Comparison of ENCODE assay signal across 34 cellular contexts in the genomic region with DNA sequence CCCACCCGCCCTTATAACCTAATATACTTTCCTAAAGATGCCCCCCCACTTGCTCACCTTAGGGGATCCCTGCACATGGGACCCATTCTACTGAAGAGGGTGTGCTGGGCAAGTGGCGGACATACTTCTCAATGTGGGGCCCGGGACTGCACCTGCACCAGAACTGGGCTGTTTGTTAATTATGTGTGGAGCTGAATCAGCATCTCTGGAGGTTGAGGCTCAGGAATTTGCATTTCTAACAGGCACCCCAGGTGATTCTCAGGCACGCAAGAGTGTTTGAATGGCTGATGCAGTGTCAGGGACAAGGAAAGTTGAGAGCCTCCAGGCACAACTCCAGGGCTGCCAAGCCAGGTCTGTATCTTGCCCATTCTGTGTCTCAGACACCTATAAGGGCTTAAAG. TPM values are rescaled to one million over a fixed set of nuclear protein-coding genes. Genes with fewer than 3 reads are reported as not detected.
"Had no signal": no experiment of that assay in that cellular context is flagged by ENCODE, and none has a peak within 500 bp of the region (broad histone marks: within the 10 kb centered on the region; RNA-seq: fewer than 3 reads in every experiment).

No MANE protein-coding gene starts in this region.

- ATAC-seq: activated CD4-positive, alpha-beta T cell treated with anti-CD3 and anti-CD28 coated beads for 36 hours; activated CD4-positive, CD25-positive, alpha-beta regulatory T cell treated with anti-CD3 and anti-CD28 coated beads, Interleukin-2, amount 50 U/mL, for 24 hours; activated CD8-positive, alpha-beta T cell treated with anti-CD3 and anti-CD28 coated beads, Interleukin-2, amount 10 ng/mL, durations not matched to agents 7 days and 5 days; activated naive CD8-positive, alpha-beta T cell treated with anti-CD3 and anti-CD28 coated beads, Interleukin-2, amount 50 U/mL, for 24 hours; activated T-cell treated with anti-CD3 and anti-CD28 coated beads, Interleukin-2, amount 50 U/mL, for 4 hours; SK-N-SH treated with all-trans-retinoic acid at 6 μM for 48 hours; T-cell had no signal

- H3K36me3 ChIP-seq: brain microvascular endothelial cell had no signal

- H3K36me3 Mint-ChIP-seq: activated naive CD4-positive, alpha-beta T cell treated with anti-CD3 and anti-CD28 coated beads, Interleukin-2, amount 10 ng/mL, durations not matched to agents 7 days and 5 days; activated naive CD8-positive, alpha-beta T cell; T-cell had no signal

- H3K9ac ChIP-seq: KMS-11 had no signal

- H3K27ac Mint-ChIP-seq: activated CD4-positive, alpha-beta T cell treated with anti-CD3 and anti-CD28 coated beads for 36 hours; activated CD4-positive, alpha-beta T cell treated with anti-CD3 and anti-CD28 coated beads, Interleukin-2, amount 10 ng/mL, durations not matched to agents 7 days and 5 days; activated CD8-positive, alpha-beta T cell treated with anti-CD3 and anti-CD28 coated beads, Interleukin-2, amount 10 ng/mL, durations not matched to agents 7 days and 5 days; activated naive CD4-positive, alpha-beta T cell treated with anti-CD3 and anti-CD28 coated beads, Interleukin-2, amount 10 ng/mL, durations not matched to agents 7 days and 5 days; activated naive CD8-positive, alpha-beta T cell; activated naive CD8-positive, alpha-beta T cell treated with anti-CD3 and anti-CD28 coated beads, Interleukin-2, amount 50 U/mL, for 24 hours; activated T-helper 1 cell treated with anti-CD3 and anti-CD28 coated beads, Interleukin-12 subunit alpha, Interleukin-12 subunit beta, Interleukin-2, Interleukin-4 antibody, amounts not matched to agents 30 ng/mL and 10 ng/mL and 1 ng/mL, durations not matched to agents 14 hours and 24 hours and 36 hours; T-cell had no signal

- H3K4me1 Mint-ChIP-seq: activated CD4-positive, alpha-beta T cell treated with anti-CD3 and anti-CD28 coated beads for 36 hours; activated CD4-positive, alpha-beta T cell treated with anti-CD3 and anti-CD28 coated beads, Interleukin-2, amount 10 ng/mL, durations not matched to agents 7 days and 5 days; activated naive CD4-positive, alpha-beta T cell treated with anti-CD3 and anti-CD28 coated beads, Interleukin-2, amount 10 ng/mL, durations not matched to agents 7 days and 5 days; activated naive CD8-positive, alpha-beta T cell treated with anti-CD3 and anti-CD28 coated beads, Interleukin-2, amount 50 U/mL, for 24 hours; T-cell had no signal

- DNase-seq: activated CD4-positive, alpha-beta T cell treated with anti-CD3 and anti-CD28 coated beads for 36 hours; activated CD4-positive, alpha-beta T cell treated with anti-CD3 and anti-CD28 coated beads, Interleukin-2, amount 10 ng/mL, durations not matched to agents 7 days and 5 days; activated CD4-positive, alpha-beta T cell treated with anti-CD3 and anti-CD28 coated beads, Interleukin-2, amount 50 U/mL, for 48 hours; activated CD8-positive, alpha-beta T cell treated with anti-CD3 and anti-CD28 coated beads, Interleukin-2, amount 10 ng/mL, durations not matched to agents 7 days and 5 days; activated gamma-delta T cell treated with Interleukin-2 at 50 U/mL for 16 hours; activated naive CD4-positive, alpha-beta T cell treated with anti-CD3 and anti-CD28 coated beads, Interleukin-2, amount 10 ng/mL, durations not matched to agents 7 days and 5 days; activated naive CD8-positive, alpha-beta T cell treated with anti-CD3 and anti-CD28 coated beads, Interleukin-2, amount 50 U/mL, for 24 hours; activated T-cell treated with anti-CD3 and anti-CD28 coated beads for 4 hours; activated T-cell treated with anti-CD3 and anti-CD28 coated beads, Interleukin-2, amount 50 U/mL, for 4 hours; aorta; brain microvascular endothelial cell; central memory CD4-positive, alpha-beta T cell; MM.1S; MV-4-11; NCI-H1092; NCI-H1436 treated with DMSO at 0.1 percent for 48 hours; NCI-H1694 treated with DMSO at 0.1 percent for 48 hours; NCI-H2029; NCI-H345; NCI-H524 treated with DMSO at 0.1 percent for 48 hours; NK-92 treated with Interleukin-12 subunit alpha and Interleukin-12 subunit beta, amount 100 ng/mL, for 24 hours; OCI-M1; SIG-M5; T-cell; T-helper 2 cell; T-helper 9 cell had no signal

- H3K9me3 Mint-ChIP-seq: activated CD4-positive, alpha-beta T cell treated with anti-CD3 and anti-CD28 coated beads, Interleukin-2, amount 10 ng/mL, durations not matched to agents 7 days and 5 days; activated naive CD4-positive, alpha-beta T cell treated with anti-CD3 and anti-CD28 coated beads, Interleukin-2, amount 10 ng/mL, durations not matched to agents 7 days and 5 days; activated naive CD8-positive, alpha-beta T cell treated with anti-CD3 and anti-CD28 coated beads, Interleukin-2, amount 50 U/mL, for 24 hours; activated T-cell treated with anti-CD3 and anti-CD28 coated beads, Interleukin-2, amount 50 U/mL, for 4 hours; activated T-helper 1 cell treated with anti-CD3 and anti-CD28 coated beads, Interleukin-12 subunit alpha, Interleukin-12 subunit beta, Interleukin-2, Interleukin-4 antibody, amounts not matched to agents 30 ng/mL and 10 ng/mL and 1 ng/mL, durations not matched to agents 14 hours and 24 hours and 36 hours had no signal

- H3K4me2 ChIP-seq: KMS-11 had no signal

- H3K27ac ChIP-seq: brain microvascular endothelial cell, KMS-11 had no signal

- H3K27me3 ChIP-seq: brain microvascular endothelial cell had no signal

- H3K4me3 Mint-ChIP-seq: activated CD4-positive, alpha-beta T cell treated with anti-CD3 and anti-CD28 coated beads for 36 hours; activated CD4-positive, alpha-beta T cell treated with anti-CD3 and anti-CD28 coated beads, Interleukin-2, amount 10 ng/mL, durations not matched to agents 7 days and 5 days; activated CD8-positive, alpha-beta T cell treated with anti-CD3 and anti-CD28 coated beads, Interleukin-2, amount 10 ng/mL, durations not matched to agents 7 days and 5 days; activated naive CD4-positive, alpha-beta T cell treated with anti-CD3 and anti-CD28 coated beads, Interleukin-2, amount 10 ng/mL, durations not matched to agents 7 days and 5 days; activated naive CD8-positive, alpha-beta T cell; activated naive CD8-positive, alpha-beta T cell treated with anti-CD3 and anti-CD28 coated beads, Interleukin-2, amount 50 U/mL, for 24 hours; activated T-cell treated with anti-CD3 and anti-CD28 coated beads, Interleukin-2, amount 50 U/mL, for 4 hours; activated T-helper 1 cell treated with anti-CD3 and anti-CD28 coated beads, Interleukin-12 subunit alpha, Interleukin-12 subunit beta, Interleukin-2, Interleukin-4 antibody, amounts not matched to agents 30 ng/mL and 10 ng/mL and 1 ng/mL, durations not matched to agents 14 hours and 24 hours and 36 hours; T-cell had no signal

- H3K27me3 Mint-ChIP-seq: activated CD4-positive, alpha-beta T cell treated with anti-CD3 and anti-CD28 coated beads, Interleukin-2, amount 10 ng/mL, durations not matched to agents 7 days and 5 days; activated naive CD4-positive, alpha-beta T cell treated with anti-CD3 and anti-CD28 coated beads, Interleukin-2, amount 10 ng/mL, durations not matched to agents 7 days and 5 days had no signal

RNA-seq across cellular contexts. Expression of gene PTPRT, which starts 8.9 kb away (rescaled TPM):
- total RNA-seq: activated CD4-positive, alpha-beta T cell treated with anti-CD3 and anti-CD28 coated beads for 36 hours; activated CD4-positive, alpha-beta T cell treated with anti-CD3 and anti-CD28 coated beads, Interleukin-2, amount 10 ng/mL, durations not matched to agents 7 days and 5 days; activated CD8-positive, alpha-beta T cell treated with anti-CD3 and anti-CD28 coated beads, Interleukin-2, amount 10 ng/mL, durations not matched to agents 7 days and 5 days; activated T-cell treated with anti-CD3 and anti-CD28 coated beads, Interleukin-2, amount 50 U/mL, for 4 hours; activated T-helper 1 cell treated with anti-CD3 and anti-CD28 coated beads, Interleukin-12 subunit alpha, Interleukin-12 subunit beta, Interleukin-2, Interleukin-4 antibody, amounts not matched to agents 30 ng/mL and 10 ng/mL and 1 ng/mL, durations not matched to agents 14 hours and 24 hours and 36 hours; LHCN-M2; NCI-H460; SK-MEL-5; T-cell had no signal
